Comparison of ENCODE assay signal across 23 cellular contexts in the genomic region with DNA sequence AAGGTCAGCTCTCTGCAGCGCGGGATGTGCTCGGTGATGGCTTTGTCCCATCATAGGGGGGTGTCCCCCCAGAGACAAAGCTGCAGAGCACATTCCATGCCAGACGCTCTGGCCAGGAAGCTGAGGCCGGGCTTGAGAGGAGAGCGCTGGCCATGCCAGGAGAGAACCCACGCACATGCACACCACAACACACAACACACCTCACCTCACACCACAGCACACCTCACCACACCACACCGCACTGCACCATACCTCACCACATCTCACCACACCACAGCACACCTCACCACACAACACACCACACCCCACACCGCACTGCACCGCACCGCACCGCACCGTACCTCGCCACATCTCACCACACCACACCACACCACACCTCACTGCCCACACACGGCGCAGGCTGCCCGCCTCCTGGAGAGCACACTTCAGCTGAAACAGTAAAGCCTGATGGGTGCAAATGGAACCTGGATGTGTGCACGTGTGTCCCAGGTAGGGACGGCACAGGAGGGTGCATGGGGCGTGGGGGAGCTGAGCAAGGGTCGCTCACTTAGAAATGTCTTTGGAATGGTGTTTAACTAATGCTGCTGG. TPM values are rescaled to one million over a fixed set of nuclear protein-coding genes. Genes with fewer than 3 reads are reported as not detected.
DNase-seq lines count a peak whose midpoint lies in the region; ATAC-seq and TF ChIP-seq lines count a peak whose summit lies in the region.
"Had no signal": no experiment of that assay in that cellular context is flagged by ENCODE, and none has a peak within 500 bp of the region (broad histone marks: within the 10 kb centered on the region; RNA-seq: fewer than 3 reads in every experiment).

No MANE protein-coding gene starts in this region.

- peaks cover 4 to 16% of the 10 kb centered on the region in 2 donors for H3K36me3 Mint-ChIP-seq in CD4-positive, alpha-beta memory T cell
- H3K36me3 Mint-ChIP-seq: activated naive CD8-positive, alpha-beta T cell had no signal

- peaks cover 10% of the 10 kb centered on the region for H3K4me1 ChIP-seq in CD4-positive, alpha-beta memory T cell (ENCODE audit: insufficient read depth, low read length)
- H3K4me1 ChIP-seq in HEK293 (ENCODE audit: control insufficient read depth, insufficient read depth, low read length), result no peaks in the 10 kb centered on the region
- peaks cover 8% of the 10 kb centered on the region for H3K4me1 ChIP-seq in osteoblast (ENCODE audit: insufficient read depth, low read length)
- H3K4me1 ChIP-seq in PC-9 (replicated peaks; ENCODE audit: insufficient read depth), result no peaks in the 10 kb centered on the region
- no peaks in the 10 kb centered on the region for H3K4me1 ChIP-seq in Peyer's patch
- H3K4me1 ChIP-seq: uterus had no signal

- H4K20me1 ChIP-seq in osteoblast (ENCODE audit: insufficient read depth, low read length), result no peaks in the 10 kb centered on the region
- H4K20me1 ChIP-seq in PC-9 (ENCODE audit: insufficient read depth), result no peaks in the 10 kb centered on the region

- no peak overlapping the region for H3K27ac ChIP-seq in CD4-positive, alpha-beta memory T cell (ENCODE audit: low read depth, low read length)
- H3K27ac ChIP-seq in HEK293 (ENCODE audit: extremely low read depth, low read depth, low read length) (no peak overlapping the region), dorsolateral prefrontal cortex (peak overlapping the region in 36 of 59 donors; percentile 21 to 88 (median 72)), osteoblast (ENCODE audit: low read depth, low read length) (no peak overlapping the region), PC-9 (no peak overlapping the region), Peyer's patch (no peak overlapping the region)
- H3K27ac ChIP-seq: KMS-11 had no signal

- H2AFZ ChIP-seq in osteoblast (ENCODE audit: low read length) (no peak overlapping the region), PC-9 (no peak overlapping the region)

- H3K4me3 Mint-ChIP-seq in CD4-positive, alpha-beta memory T cell, result no peak overlapping the region
- H3K4me3 Mint-ChIP-seq: activated naive CD8-positive, alpha-beta T cell had no signal

- DNase-seq in CD4-positive, alpha-beta memory T cell, result no peak
- DNase-seq in dorsolateral prefrontal cortex (no peak), osteoblast (ENCODE audit: insufficient read length, low spot score, missing footprints) (peak; percentile 80), PC-9 (no peak), sciatic nerve (ENCODE audit: low spot score) (no peak), Peyer's patch (no peak), cortex of kidney (lab: John Stamatoyannopoulos, UW) (no peak)
- DNase-seq: activated CD4-positive, alpha-beta T cell treated with anti-CD3 and anti-CD28 coated beads for 4 hours; activated effector memory CD4-positive, alpha-beta T cell treated with Interleukin-2 at 50 U/mL for 16 hours; DND-41; effector CD4-positive, alpha-beta T cell; NCI-H1436 treated with DMSO at 0.1 percent for 48 hours; NCI-H2107; NCI-H748 treated with DMSO at 0.1 percent for 48 hours; RPMI8226; stimulated activated CD4-positive, alpha-beta T cell treated with anti-CD3 and anti-CD28 coated beads, Interleukin-2, amount 100 ng/mL, for 24 hours; uterus had no signal

- H3K27ac Mint-ChIP-seq in CD4-positive, alpha-beta memory T cell, result peak overlapping the region in 5 of 7 donors; percentile 42 to 85 (median 73)
- H3K27ac Mint-ChIP-seq: activated naive CD8-positive, alpha-beta T cell had no signal

- no peak overlapping the region for H3K4me3 ChIP-seq in CD4-positive, alpha-beta memory T cell (ENCODE audit: low read length in 2 of 2)
- no peak overlapping the region for H3K4me3 ChIP-seq in HEK293 (ENCODE audit: low read depth, low read length)
- peak overlapping the region in 3 of 59 donors; percentile 2 to 22 (median 12) for H3K4me3 ChIP-seq in dorsolateral prefrontal cortex
- H3K4me3 ChIP-seq in osteoblast (ENCODE audit: insufficient read depth, low read length), result no peak overlapping the region
- no peak overlapping the region for H3K4me3 ChIP-seq in PC-9
- H3K4me3 ChIP-seq in Peyer's patch, result no peak overlapping the region
- H3K4me3 ChIP-seq: smooth muscle cell, thoracic aorta, uterus had no signal

- ATAC-seq in sciatic nerve, result no peak
- ATAC-seq: left lobe of liver had no signal

- H3K4me2 ChIP-seq in osteoblast (ENCODE audit: insufficient read depth, low read length), result no peak overlapping the region
- no peak overlapping the region for H3K4me2 ChIP-seq in PC-9
- H3K4me2 ChIP-seq: KMS-11, smooth muscle cell had no signal

- POLR2A ChIA-PET in CD4-positive, alpha-beta memory T cell (lab: Charles Lee; ENCODE audit: partially characterized antibody), result no interaction called here
- POLR2A ChIA-PET in HEK293 (lab: Yijun Ruan, JAX) (no interaction called here), PC-9 (lab: Charles Lee; ENCODE audit: unreplicated experiment) (no interaction called here)

- no peaks in the 10 kb centered on the region for H3K27me3 Mint-ChIP-seq in CD4-positive, alpha-beta memory T cell
- H3K27me3 Mint-ChIP-seq: activated naive CD8-positive, alpha-beta T cell had no signal

- peaks cover 9 to 14% (median 10%) of the 10 kb centered on the region in 4 donors for H3K4me1 Mint-ChIP-seq in CD4-positive, alpha-beta memory T cell

- BruUV-seq in PC-9 (replicated peaks; lab: Mats Ljungman, UMichigan), result no TSS peak

- H3K79me2 ChIP-seq in osteoblast (ENCODE audit: insufficient read depth, low read length), result no peaks in the 10 kb centered on the region
- no peaks in the 10 kb centered on the region for H3K79me2 ChIP-seq in PC-9 (ENCODE audit: low read depth)

- CTCF ChIA-PET in CD4-positive, alpha-beta memory T cell (lab: Charles Lee; ENCODE audit: partially characterized antibody), result interaction anchor here (0.9 to 1.4 kb wide), 2 partner anchors 26 to 61 kb away, joined by 3 to 6 read pairs; no protein-coding TSS in a partner anchor
- CTCF ChIA-PET in HEK293 (lab: Yijun Ruan, JAX) (interaction anchor here (0.5 to 1.2 kb wide), 3 partner anchors 27 to 623 kb away, joined by 3 read pairs; no protein-coding TSS in a partner anchor), PC-9 (lab: Charles Lee) (no interaction called here)

- TF ChIP-seq POLR2A in Peyer's patch (IDR thresholded peaks at IDR 0.05), result no peak

- H3K27me3 ChIP-seq in CD4-positive, alpha-beta memory T cell (ENCODE audit: insufficient read depth, low read length), result no peaks in the 10 kb centered on the region
- H3K27me3 ChIP-seq in dorsolateral prefrontal cortex, result no peaks in the 10 kb centered on the region
- H3K27me3 ChIP-seq in osteoblast (ENCODE audit: insufficient read depth, low read length), result no peaks in the 10 kb centered on the region
- H3K27me3 ChIP-seq in PC-9 (ENCODE audit: insufficient read depth, low read depth), result no peaks in the 10 kb centered on the region
- no peaks in the 10 kb centered on the region for H3K27me3 ChIP-seq in Peyer's patch
- H3K27me3 ChIP-seq: uterus had no signal

- H3K36me3 ChIP-seq in CD4-positive, alpha-beta memory T cell (ENCODE audit: insufficient read depth, low read length), result no peaks in the 10 kb centered on the region
- H3K36me3 ChIP-seq in HEK293 (ENCODE audit: control insufficient read depth in 2 of 2, insufficient read depth in 1 of 2, low read length in 2 of 2) (peaks cover 0 to 38% of the 10 kb centered on the region in 2 experiments; a peak in 1 of 3 replicates), osteoblast (ENCODE audit: insufficient read depth, low read length) (peaks cover 16% of the 10 kb centered on the region), PC-9 (ENCODE audit: low read depth) (no peaks in the 10 kb centered on the region), Peyer's patch (peaks cover 0 to 20% (median 0%) of the 10 kb centered on the region in 3 donors)
- H3K36me3 ChIP-seq: uterus had no signal

- no peaks in the 10 kb centered on the region for H3K9me3 Mint-ChIP-seq in CD4-positive, alpha-beta memory T cell

- H3K9me2 ChIP-seq in PC-9 (ENCODE audit: insufficient read depth), result no peaks in the 10 kb centered on the region

- intact Hi-C loops in CD4-positive, alpha-beta memory T cell (cut with micrococcal nuclease), result no loop called here
- intact Hi-C loops in dorsolateral prefrontal cortex (cut with DNase I) (loop anchor here in 1 of 2 donors (5.0 kb wide), 1 partner anchor 46 kb away; no protein-coding TSS in a partner anchor), PC-9 (cut with micrococcal nuclease; ENCODE audit: unreplicated experiment) (no loop called here), sciatic nerve (cut with DNase I) (no loop called here)

- no peaks in the 10 kb centered on the region for H3K9me3 ChIP-seq in CD4-positive, alpha-beta memory T cell (ENCODE audit: control insufficient read depth in 1 of 2, low read length in 2 of 2)
- H3K9me3 ChIP-seq in HEK293 (ENCODE audit: control insufficient read depth, insufficient read depth, low read depth, low read length) (no peaks in the 10 kb centered on the region), osteoblast (ENCODE audit: low read depth, low read length) (no peaks in the 10 kb centered on the region), PC-9 (ENCODE audit: insufficient read depth, low read depth) (no peaks in the 10 kb centered on the region), Peyer's patch (no peaks in the 10 kb centered on the region)
- H3K9me3 ChIP-seq: thoracic aorta, uterus had no signal

- H3F3A ChIP-seq in PC-9 (ENCODE audit: insufficient read depth, low read depth), result peaks cover 22% of the 10 kb centered on the region

- TF ChIP-seq CTCF in HEK293 (tag by site-specific recombination; IDR thresholded peaks at IDR 0.05) (no peak), dorsolateral prefrontal cortex (IDR thresholded peaks at IDR 0.05 in 54 of 56, conservative IDR thresholded peaks at IDR 0.05 in 2 of 56; ENCODE audit: low read depth in 1 of 56, partially characterized antibody in 56 of 56) (peak in 2 of 56 donors; percentile 2 to 10), osteoblast (IDR thresholded peaks at IDR 0.05; ENCODE audit: extremely low read depth, low read depth, low read length) (no peak), PC-9 (conservative IDR thresholded peaks at IDR 0.05) (no peak), Peyer's patch (IDR thresholded peaks at IDR 0.05) (no peak)

TF ChIP-seq in HEK293, 187 proteins besides CTCF, POLR2A, EP300 and RAD21 (continues in another document):
- TF ChIP-seq ZNF600 (tag by site-specific recombination; IDR thresholded peaks at IDR 0.05), result 0 out of 2 replicates have a peak, but pooled peaks have one; percentile 42
- TF ChIP-seq ZFHX2 (tag by site-specific recombination; conservative IDR thresholded peaks at IDR 0.05), result 0 out of 2 replicates have a peak, but pooled peaks have one; percentile 31
- no peak for TF ChIP-seq BCL11B (tag by site-specific recombination; IDR thresholded peaks at IDR 0.05; ENCODE audit: low read depth)
- TF ChIP-seq ZNF132 (tag by site-specific recombination; IDR thresholded peaks at IDR 0.05; ENCODE audit: borderline replicate concordance), result no peak
- TF ChIP-seq YY2 (tag by site-specific recombination; IDR thresholded peaks at IDR 0.05), result 0 out of 2 replicates have a peak, but pooled peaks have one; percentile 14

RNA-seq across cellular contexts. Expression of a gene that starts 10.8 kb away (rescaled TPM):
- total RNA-seq in CD4-positive, alpha-beta memory T cell, result 1 to 10 TPM; 1.8 to 2.5 TPM
- under 1 TPM in 1 of 2 donors, not detected in 1; 0.69 TPM for polyA plus RNA-seq in CD4-positive, alpha-beta memory T cell
- total RNA-seq in dorsolateral prefrontal cortex, result 100 to 1,000 TPM in 1 of 120 experiments, 10 to 100 TPM in 119; 20.1 to 115 (median 36.3) TPM
- total RNA-seq in osteoblast, result 13.6 and 15.6 TPM in 2 replicates
- 44.6 and 68.8 TPM in 2 replicates for total RNA-seq in PC-9 (2021)
- total RNA-seq in sciatic nerve, result 16.0 TPM
- 100 to 1,000 TPM in 3 of 4 donors, 10 to 100 TPM in 1; 52.8 to 450 (median 392) TPM for total RNA-seq in Peyer's patch

Comparison
In these comparisons a context has a peak if more than half of its experiments do, and no peak if none do; other contexts are left out.
1. H3K27ac ChIP-seq: peak in dorsolateral prefrontal cortex (36 of 59); none in CD4-positive, alpha-beta memory T cell (single experiment), HEK293 (single experiment), osteoblast (single experiment), PC-9 (single experiment) and Peyer's patch (0 of 4).